In the genomic region with DNA sequence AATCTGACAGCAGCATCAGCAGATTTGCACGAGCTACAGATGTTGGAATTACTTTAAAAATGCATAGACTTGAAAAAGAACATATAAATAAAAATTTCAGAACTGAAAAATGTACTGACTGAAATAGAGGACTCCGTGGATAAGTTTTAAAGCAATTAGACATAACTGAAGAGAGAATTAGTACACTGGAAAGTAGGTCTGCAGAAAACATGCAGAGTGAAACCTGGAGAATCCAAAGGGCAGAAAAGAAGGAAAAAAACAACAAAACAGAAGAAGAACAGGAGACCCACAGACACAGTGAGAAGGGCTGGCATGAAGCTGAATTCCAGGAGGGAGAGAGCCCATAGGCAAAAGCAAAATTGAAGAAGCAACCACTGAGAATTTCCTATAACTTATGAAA, we compare ENCODE assay signal across 3 cellular contexts.
TF ChIP-seq lines count a peak whose summit lies in the region.

No MANE protein-coding gene starts in this region.

TF ChIP-seq in SK-N-SH treated with all-trans-retinoic acid at 6 μM for 48 hours, 23 proteins besides CTCF, POLR2A, EP300 and RAD21 (continued from another document):
- TF ChIP-seq PATZ1 (CRISPR knock-in tag; IDR thresholded peaks at IDR 0.05; ENCODE audit: borderline replicate concordance) (no peak), ISL1 (CRISPR knock-in tag; IDR thresholded peaks at IDR 0.05) (no peak), PPARA (CRISPR knock-in tag; IDR thresholded peaks at IDR 0.05; ENCODE audit: borderline replicate concordance) (no peak), ZFP30 (CRISPR knock-in tag; IDR thresholded peaks at IDR 0.05) (peak; percentile 97)
- TF ChIP-seq, protein P1, sequence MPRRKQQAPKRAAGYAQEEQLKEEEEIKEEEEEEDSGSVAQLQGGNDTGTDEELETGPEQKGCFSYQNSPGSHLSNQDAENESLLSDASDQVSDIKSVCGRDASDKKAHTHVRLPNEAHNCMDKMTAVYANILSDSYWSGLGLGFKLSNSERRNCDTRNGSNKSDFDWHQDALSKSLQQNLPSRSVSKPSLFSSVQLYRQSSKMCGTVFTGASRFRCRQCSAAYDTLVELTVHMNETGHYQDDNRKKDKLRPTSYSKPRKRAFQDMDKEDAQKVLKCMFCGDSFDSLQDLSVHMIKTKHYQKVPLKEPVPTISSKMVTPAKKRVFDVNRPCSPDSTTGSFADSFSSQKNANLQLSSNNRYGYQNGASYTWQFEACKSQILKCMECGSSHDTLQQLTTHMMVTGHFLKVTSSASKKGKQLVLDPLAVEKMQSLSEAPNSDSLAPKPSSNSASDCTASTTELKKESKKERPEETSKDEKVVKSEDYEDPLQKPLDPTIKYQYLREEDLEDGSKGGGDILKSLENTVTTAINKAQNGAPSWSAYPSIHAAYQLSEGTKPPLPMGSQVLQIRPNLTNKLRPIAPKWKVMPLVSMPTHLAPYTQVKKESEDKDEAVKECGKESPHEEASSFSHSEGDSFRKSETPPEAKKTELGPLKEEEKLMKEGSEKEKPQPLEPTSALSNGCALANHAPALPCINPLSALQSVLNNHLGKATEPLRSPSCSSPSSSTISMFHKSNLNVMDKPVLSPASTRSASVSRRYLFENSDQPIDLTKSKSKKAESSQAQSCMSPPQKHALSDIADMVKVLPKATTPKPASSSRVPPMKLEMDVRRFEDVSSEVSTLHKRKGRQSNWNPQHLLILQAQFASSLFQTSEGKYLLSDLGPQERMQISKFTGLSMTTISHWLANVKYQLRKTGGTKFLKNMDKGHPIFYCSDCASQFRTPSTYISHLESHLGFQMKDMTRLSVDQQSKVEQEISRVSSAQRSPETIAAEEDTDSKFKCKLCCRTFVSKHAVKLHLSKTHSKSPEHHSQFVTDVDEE (CRISPR knock-in tag; IDR thresholded peaks at IDR 0.05) = no peak

TF ChIP-seq in SK-N-SH, 30 proteins besides CTCF, POLR2A, EP300 and RAD21:
- TF ChIP-seq USF2 (IDR thresholded peaks at IDR 0.05; ENCODE audit: borderline replicate concordance, low read depth, low read length) (no peak), MEF2A (IDR thresholded peaks at IDR 0.05; ENCODE audit: borderline replicate concordance, low read depth) (no peak), CHD2 (IDR thresholded peaks at IDR 0.05; ENCODE audit: low read length, partially characterized antibody) (no peak), TEAD4 (IDR thresholded peaks at IDR 0.05; ENCODE audit: borderline replicate concordance, insufficient read depth) (no peak), SMC3 (IDR thresholded peaks at IDR 0.05; ENCODE audit: low read depth, low read length) (no peak), TAF1 (IDR thresholded peaks at IDR 0.05; ENCODE audit: borderline replicate concordance, low read depth, low read length) (no peak), YY1 (IDR thresholded peaks at IDR 0.05; ENCODE audit: low read depth) (no peak), SIN3A (IDR thresholded peaks at IDR 0.05; ENCODE audit: borderline replicate concordance, low read depth, low read length) (no peak), GABPA (IDR thresholded peaks at IDR 0.05; ENCODE audit: low read depth) (no peak), EZH2phosphoT487 (IDR thresholded peaks at IDR 0.05; ENCODE audit: borderline replicate concordance, low read depth) (no peak)

TF ChIP-seq in K562, 482 proteins besides CTCF, POLR2A, EP300 and RAD21 (continued from another document):
- peak; percentile 20 for TF ChIP-seq ZNF280A (IDR thresholded peaks at IDR 0.05; ENCODE audit: low read depth, partially characterized antibody)
- TF ChIP-seq ARID2 (IDR thresholded peaks at IDR 0.05) = no peak
